In genomic region chr9:136362450-136362784, GRCh38 we compare ENCODE assay signal across 9 cellular contexts. TPM values are rescaled to one million over a fixed set of nuclear protein-coding genes. Genes with fewer than 3 reads are reported as not detected.
A peak's percentile ranks its signal among the peaks of the same experiment; 100 is the strongest.
DNase-seq lines count a peak whose midpoint lies in the region; ATAC-seq and TF ChIP-seq lines count a peak whose summit lies in the region.
"Had no signal": no experiment of that assay in that cellular context is flagged by ENCODE, and none has a peak within 500 bp of the region (broad histone marks: within the 10 kb centered on the region; RNA-seq: fewer than 3 reads in every experiment).

No MANE protein-coding gene starts in this region.

- peaks cover 5% of the 10 kb centered on the region for H3K4me1 Mint-ChIP-seq in WTC11
- H3K4me1 Mint-ChIP-seq in stimulated activated effector memory CD8-positive, alpha-beta T cell treated with anti-CD3 and anti-CD28 coated beads, Interleukin-12 subunit alpha, Interleukin-12 subunit beta, amount 100 ng/mL, for 72 hours: peaks cover 9% of the 10 kb centered on the region

- no peaks in the 10 kb centered on the region for H3K9me3 ChIP-seq in left ventricle myocardium inferior (replicated peaks)
- H3K9me3 ChIP-seq: SJCRH30, suprapubic skin had no signal

- peak overlapping the region; percentile 45; the same call in 1 of the 2 replicates for H3K27ac Mint-ChIP-seq in WTC11
- H3K27ac Mint-ChIP-seq in stimulated activated effector memory CD8-positive, alpha-beta T cell treated with anti-CD3 and anti-CD28 coated beads, Interleukin-12 subunit alpha, Interleukin-12 subunit beta, amount 100 ng/mL, for 72 hours: peak overlapping the region; percentile 81

- H3K4me3 Mint-ChIP-seq in WTC11: no peak overlapping the region
- peak overlapping the region; percentile 66 for H3K4me3 Mint-ChIP-seq in stimulated activated effector memory CD8-positive, alpha-beta T cell treated with anti-CD3 and anti-CD28 coated beads, Interleukin-12 subunit alpha, Interleukin-12 subunit beta, amount 100 ng/mL, for 72 hours

- DNase-seq in HFF-Myc (ENCODE audit: extremely low read depth, low read depth): no peak
- DNase-seq in WTC11 (ENCODE audit: low spot score): no peak
- DNase-seq in left ventricle myocardium inferior: no peak
- no peak for DNase-seq in stimulated activated effector memory CD8-positive, alpha-beta T cell treated with anti-CD3 and anti-CD28 coated beads, Interleukin-12 subunit alpha, Interleukin-12 subunit beta, amount 100 ng/mL, for 72 hours (ENCODE audit: low spot score in 2 of 2)
- DNase-seq in NCI-H345 (lab: John Stamatoyannopoulos, UW): no peak
- DNase-seq in GM10266 (ENCODE audit: extremely low spot score): no peak
- no peak for DNase-seq in NCI-H187 (lab: John Stamatoyannopoulos, UW)

- intact Hi-C loops in left ventricle myocardium inferior (cut with micrococcal nuclease): no loop called here

- no peaks in the 10 kb centered on the region for H3K27me3 ChIP-seq in left ventricle myocardium inferior (ENCODE audit: low read depth)
- H3K27me3 ChIP-seq: SJCRH30, suprapubic skin had no signal

- ATAC-seq in WTC11: no peak
- no peak for ATAC-seq in stimulated activated effector memory CD8-positive, alpha-beta T cell treated with anti-CD3 and anti-CD28 coated beads, Interleukin-12 subunit alpha, Interleukin-12 subunit beta, amount 100 ng/mL, for 72 hours

- H3K36me3 Mint-ChIP-seq in WTC11: no peaks in the 10 kb centered on the region
- H3K36me3 Mint-ChIP-seq in stimulated activated effector memory CD8-positive, alpha-beta T cell treated with anti-CD3 and anti-CD28 coated beads, Interleukin-12 subunit alpha, Interleukin-12 subunit beta, amount 100 ng/mL, for 72 hours: peaks cover 14% of the 10 kb centered on the region

- POLR2A ChIA-PET in WTC11 (lab: Charles Lee): interaction anchor here (0.7 to 1.9 kb wide), 8 partner anchors 9 to 76 kb away, joined by 3 to 8 read pairs (median 3); partner anchors contain the start of genes ENTR1 and PMPCA

- H3K4me1 ChIP-seq in left ventricle myocardium inferior: peaks cover 43% of the 10 kb centered on the region

- peaks cover 3% of the 10 kb centered on the region for H3K36me3 ChIP-seq in left ventricle myocardium inferior
- H3K36me3 ChIP-seq: SJCRH30 had no signal

- peak overlapping the region; percentile 99 for H3K27ac ChIP-seq in left ventricle myocardium inferior (replicated peaks)

- CTCF ChIA-PET in WTC11 (lab: Charles Lee): interaction anchor here (0.6 to 3.8 kb wide), 36 partner anchors 8 to 613 kb away, joined by 3 to 41 read pairs (median 4); partner anchors contain the start of genes CARD9, INPP5E and SNAPC4

- H3K4me3 ChIP-seq in HFF-Myc (replicated peaks; ENCODE audit: low read depth, low read length) (peak overlapping the region; percentile 10; the same call in 1 of the 2 replicates), left ventricle myocardium inferior (peak overlapping the region; percentile 81)

- no peaks in the 10 kb centered on the region for H3K27me3 Mint-ChIP-seq in WTC11 (ENCODE audit: low read depth)

- TF ChIP-seq CTCF in HFF-Myc (IDR thresholded peaks at IDR 0.05; ENCODE audit: low read depth, low read length, missing control alignments): no peak
- TF ChIP-seq CTCF in WTC11 (IDR thresholded peaks at IDR 0.05): no peak
- no peak for TF ChIP-seq CTCF in left ventricle myocardium inferior (IDR thresholded peaks at IDR 0.05; ENCODE audit: borderline replicate concordance)
- TF ChIP-seq CTCF in GM10266 (IDR thresholded peaks at IDR 0.05; ENCODE audit: control insufficient read depth, insufficient read depth, low read depth, missing control alignments): no peak

- H3K9me3 Mint-ChIP-seq in WTC11: no peaks in the 10 kb centered on the region
- no peaks in the 10 kb centered on the region for H3K9me3 Mint-ChIP-seq in stimulated activated effector memory CD8-positive, alpha-beta T cell treated with anti-CD3 and anti-CD28 coated beads, Interleukin-12 subunit alpha, Interleukin-12 subunit beta, amount 100 ng/mL, for 72 hours

TF ChIP-seq in WTC11, 78 proteins besides CTCF, POLR2A, EP300 and RAD21:
- TF ChIP-seq ETV6 (CRISPR knock-in tag; IDR thresholded peaks at IDR 0.05) (no peak), CDX4 (CRISPR knock-in tag; IDR thresholded peaks at IDR 0.05; ENCODE audit: borderline replicate concordance) (no peak), ZNF671 (CRISPR knock-in tag; IDR thresholded peaks at IDR 0.05) (no peak), E2F4 (CRISPR knock-in tag; IDR thresholded peaks at IDR 0.05; ENCODE audit: borderline replicate concordance, low read depth) (no peak), IRF2 (CRISPR knock-in tag; IDR thresholded peaks at IDR 0.05; ENCODE audit: borderline replicate concordance, low read depth) (no peak), ZMAT4 (CRISPR knock-in tag; IDR thresholded peaks at IDR 0.05) (no peak), ZNF121 (CRISPR knock-in tag; IDR thresholded peaks at IDR 0.05) (no peak), GTF2I (CRISPR knock-in tag; conservative IDR thresholded peaks at IDR 0.05) (no peak), ATF1 (CRISPR knock-in tag; IDR thresholded peaks at IDR 0.05) (no peak), CREB1 (CRISPR knock-in tag; IDR thresholded peaks at IDR 0.05) (no peak)
- TF ChIP-seq, protein P1, sequence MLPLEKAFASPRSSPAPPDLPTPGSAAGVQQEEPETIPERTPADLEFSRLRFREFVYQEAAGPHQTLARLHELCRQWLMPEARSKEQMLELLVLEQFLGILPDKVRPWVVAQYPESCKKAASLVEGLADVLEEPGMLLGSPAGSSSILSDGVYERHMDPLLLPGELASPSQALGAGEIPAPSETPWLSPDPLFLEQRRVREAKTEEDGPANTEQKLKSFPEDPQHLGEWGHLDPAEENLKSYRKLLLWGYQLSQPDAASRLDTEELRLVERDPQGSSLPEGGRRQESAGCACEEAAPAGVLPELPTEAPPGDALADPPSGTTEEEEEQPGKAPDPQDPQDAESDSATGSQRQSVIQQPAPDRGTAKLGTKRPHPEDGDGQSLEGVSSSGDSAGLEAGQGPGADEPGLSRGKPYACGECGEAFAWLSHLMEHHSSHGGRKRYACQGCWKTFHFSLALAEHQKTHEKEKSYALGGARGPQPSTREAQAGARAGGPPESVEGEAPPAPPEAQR (CRISPR knock-in tag; IDR thresholded peaks at IDR 0.05): no peak
- TF ChIP-seq, protein P2, sequence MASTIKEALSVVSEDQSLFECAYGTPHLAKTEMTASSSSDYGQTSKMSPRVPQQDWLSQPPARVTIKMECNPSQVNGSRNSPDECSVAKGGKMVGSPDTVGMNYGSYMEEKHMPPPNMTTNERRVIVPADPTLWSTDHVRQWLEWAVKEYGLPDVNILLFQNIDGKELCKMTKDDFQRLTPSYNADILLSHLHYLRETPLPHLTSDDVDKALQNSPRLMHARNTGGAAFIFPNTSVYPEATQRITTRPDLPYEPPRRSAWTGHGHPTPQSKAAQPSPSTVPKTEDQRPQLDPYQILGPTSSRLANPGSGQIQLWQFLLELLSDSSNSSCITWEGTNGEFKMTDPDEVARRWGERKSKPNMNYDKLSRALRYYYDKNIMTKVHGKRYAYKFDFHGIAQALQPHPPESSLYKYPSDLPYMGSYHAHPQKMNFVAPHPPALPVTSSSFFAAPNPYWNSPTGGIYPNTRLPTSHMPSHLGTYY (CRISPR knock-in tag; IDR thresholded peaks at IDR 0.05): no peak

RNA-seq across cellular contexts. Expression of gene DNLZ, which starts 1.1 kb away (rescaled TPM):
- total RNA-seq in WTC11 (2021) (13.5 to 17.2 TPM (median 15.0 TPM) in 3 replicates), left ventricle myocardium inferior (37.6 TPM)

RNA-seq across cellular contexts. Expression of gene CARD9, which starts 11.1 kb away (rescaled TPM):
- total RNA-seq in WTC11 (2021) (0.76 to 0.96 TPM (median 0.96 TPM) in 3 replicates), left ventricle myocardium inferior (1.2 TPM)

RNA-seq across cellular contexts. Expression of gene GPSM1, which starts 35.1 kb away (rescaled TPM):
- 14.2 to 16.2 TPM (median 16.2 TPM) in 3 replicates for total RNA-seq in WTC11 (2021)
- total RNA-seq in left ventricle myocardium inferior: 69.0 TPM

RNA-seq across cellular contexts. Expression of gene SNAPC4, which starts 37.6 kb away (rescaled TPM):
- total RNA-seq in WTC11 (2021): 18.9 to 22.8 TPM (median 20.0 TPM) in 3 replicates
- 5.2 TPM for total RNA-seq in left ventricle myocardium inferior

RNA-seq across cellular contexts. Expression of gene ENTR1, which starts 48.0 kb away (rescaled TPM):
- total RNA-seq in WTC11 (2021) (102 to 140 TPM (median 103 TPM) in 3 replicates), left ventricle myocardium inferior (20.1 TPM)
